18 cellular contexts compared by ENCODE assay signal in genomic region chr10:17219024-17219423, GRCh38. TPM values are rescaled to one million over a fixed set of nuclear protein-coding genes. Genes with fewer than 3 reads are reported as not detected.
DNase-seq lines count a peak whose midpoint lies in the region; ATAC-seq and TF ChIP-seq lines count a peak whose summit lies in the region.
"Had no signal": no experiment of that assay in that cellular context is flagged by ENCODE, and none has a peak within 500 bp of the region (broad histone marks: within the 10 kb centered on the region; RNA-seq: fewer than 3 reads in every experiment).

No MANE protein-coding gene starts in this region.

- DNase-seq in CD14-positive monocyte (ENCODE audit: low spot score) = no peak
- peak; percentile 85 for DNase-seq in astrocyte of the cerebellum (ENCODE audit: low read depth)
- peak; percentile 63 for DNase-seq in iris pigment epithelial cell (ENCODE audit: low read depth)
- no peak for DNase-seq in foreskin melanocyte
- no peak for DNase-seq in ecto neural progenitor cell (ENCODE audit: low spot score)
- no peak for DNase-seq in omental fat pad (ENCODE audit: low spot score)
- DNase-seq: activated CD8-positive, alpha-beta memory T cell treated with anti-CD3 and anti-CD28 coated beads, Interleukin-2, amount 10 ng/mL, durations not matched to agents 7 days and 5 days; activated effector memory CD4-positive, alpha-beta T cell treated with anti-CD3 and anti-CD28 coated beads, Interleukin-2, amount 50 U/mL, for 16 hours; DMS 273 treated with DMSO at 0.1 percent for 48 hours; naive B cell; NCI-H187; psoas muscle; spleen; thyroid gland had no signal

- H3K9me3 Mint-ChIP-seq in CD14-positive monocyte = peaks cover 0 to 3% (median 0%) of the 10 kb centered on the region in 7 donors
- H3K9me3 Mint-ChIP-seq: naive B cell had no signal

- H3K27ac Mint-ChIP-seq in CD14-positive monocyte = peak overlapping the region; percentile 73 to 100 (median 84)
- H3K27ac Mint-ChIP-seq: activated CD8-positive, alpha-beta memory T cell treated with anti-CD3 and anti-CD28 coated beads, Interleukin-2, amount 10 ng/mL, durations not matched to agents 7 days and 5 days; naive B cell had no signal

- no peak overlapping the region for H3K27ac ChIP-seq in HEK293 (ENCODE audit: extremely low read depth, low read depth, low read length)
- H3K27ac ChIP-seq: BLaER1, coronary artery, psoas muscle, spleen had no signal

- no peak overlapping the region for H3K4me3 ChIP-seq in HEK293 (ENCODE audit: low read depth, low read length)
- H3K4me3 ChIP-seq in astrocyte of the cerebellum (ENCODE audit: low read depth, low read length) = no peak overlapping the region
- H3K4me3 ChIP-seq: BLaER1, coronary artery, psoas muscle, SJSA1, spleen, thyroid gland had no signal

- no peak overlapping the region for H3K4me3 Mint-ChIP-seq in CD14-positive monocyte
- H3K4me3 Mint-ChIP-seq: activated CD8-positive, alpha-beta memory T cell treated with anti-CD3 and anti-CD28 coated beads, Interleukin-2, amount 10 ng/mL, durations not matched to agents 7 days and 5 days; naive B cell had no signal

- in situ Hi-C loops in astrocyte of the cerebellum (cut with HindIII; ENCODE audit: low sequenced_read_pairs) = loop anchor here (25.0 kb wide), 1 partner anchor 207 kb away; no protein-coding TSS in a partner anchor

- peaks cover 10 to 13% of the 10 kb centered on the region in 2 donors for H3K36me3 Mint-ChIP-seq in CD14-positive monocyte
- H3K36me3 Mint-ChIP-seq: naive B cell had no signal

- no peaks in the 10 kb centered on the region for H3K27me3 Mint-ChIP-seq in CD14-positive monocyte (ENCODE audit: low read depth in 3 of 3)
- H3K27me3 Mint-ChIP-seq: activated CD8-positive, alpha-beta memory T cell treated with anti-CD3 and anti-CD28 coated beads, Interleukin-2, amount 10 ng/mL, durations not matched to agents 7 days and 5 days had no signal

- peaks cover 8% of the 10 kb centered on the region for H3K4me1 ChIP-seq in HEK293 (ENCODE audit: control insufficient read depth, insufficient read depth, low read length)
- H3K4me1 ChIP-seq: BLaER1, psoas muscle had no signal

- H3K9me3 ChIP-seq in HEK293 (ENCODE audit: control insufficient read depth, insufficient read depth, low read depth, low read length) = no peaks in the 10 kb centered on the region
- H3K9me3 ChIP-seq: BLaER1, psoas muscle, SJSA1, spleen, thyroid gland had no signal

- peaks cover 57% of the 10 kb centered on the region for H3K4me1 Mint-ChIP-seq in CD14-positive monocyte

- intact Hi-C loops in CD14-positive monocyte (cut with micrococcal nuclease) = no loop called here

- CTCF ChIA-PET in HEK293 (lab: Yijun Ruan, JAX) = interaction anchor here (1.3 kb wide), 1 partner anchor 12 kb away, joined by 4 read pairs; no protein-coding TSS in a partner anchor

- TF ChIP-seq CTCF in CD14-positive monocyte (IDR thresholded peaks at IDR 0.05) (no peak), HEK293 (tag by site-specific recombination; IDR thresholded peaks at IDR 0.05) (no peak), astrocyte of the cerebellum (IDR thresholded peaks at IDR 0.05; ENCODE audit: low read depth, low read length, missing control alignments) (no peak), omental fat pad (IDR thresholded peaks at IDR 0.05) (no peak)

- POLR2A ChIA-PET in HEK293 (lab: Yijun Ruan, JAX) = interaction anchor here (1.0 to 3.1 kb wide), 2 partner anchors 10 to 217 kb away, joined by 3 to 46 read pairs; partner anchors contain the start of gene VIM

- H3K36me3 ChIP-seq in HEK293 (ENCODE audit: control insufficient read depth in 2 of 2, insufficient read depth in 1 of 2, low read length in 2 of 2) = no peaks in the 10 kb centered on the region
- H3K36me3 ChIP-seq: BLaER1, SJSA1, spleen, thyroid gland had no signal

- ATAC-seq in omental fat pad (ENCODE audit: low FRiP score) = no peak
- ATAC-seq: activated CD8-positive, alpha-beta memory T cell treated with anti-CD3 and anti-CD28 coated beads, Interleukin-2, amount 10 ng/mL, durations not matched to agents 7 days and 5 days; psoas muscle had no signal

TF ChIP-seq in HEK293, 187 proteins besides CTCF, POLR2A, EP300 and RAD21:
- TF ChIP-seq SP3 (tag by site-specific recombination; IDR thresholded peaks at IDR 0.05) = no peak
- 0 out of 2 replicates have a peak, but pooled peaks have one; percentile 27 for TF ChIP-seq ZNF366 (tag by site-specific recombination; conservative IDR thresholded peaks at IDR 0.05)
- TF ChIP-seq ZNF639 (tag by site-specific recombination; IDR thresholded peaks at IDR 0.05) = 0 out of 2 replicates have a peak, but pooled peaks have one; percentile 46
- peak; percentile 69 for TF ChIP-seq PRDM6 (tag by site-specific recombination; IDR thresholded peaks at IDR 0.05)
TF ChIP-seq in HEK293: peak in this region for 3.

RNA-seq across cellular contexts. Expression of gene VIM, which starts 9.0 kb away (rescaled TPM):
- 100 to 1,000 TPM; 697 to 932 TPM for polyA plus RNA-seq in CD14-positive monocyte
- 1,000 to 10,000 TPM; 3,307 to 6,426 (median 5,180) TPM for total RNA-seq in omental fat pad

RNA-seq across cellular contexts. Expression of gene TRDMT1, which starts 17.6 kb away (rescaled TPM):
- 1 to 10 TPM; 5.0 to 6.6 TPM for polyA plus RNA-seq in CD14-positive monocyte
- 10 to 100 TPM in 1 of 4 donors, 1 to 10 TPM in 3; 4.9 to 13.7 (median 6.2) TPM for total RNA-seq in omental fat pad

Comparison
In these comparisons a context has a peak if more than half of its experiments do, and no peak if none do; other contexts are left out.
1. DNase-seq: peak in astrocyte of the cerebellum (single experiment) and iris pigment epithelial cell (single experiment); none in CD14-positive monocyte (single experiment), foreskin melanocyte (single experiment), ecto neural progenitor cell (single experiment) and omental fat pad (single experiment).